12 cellular contexts compared by ENCODE assay signal in genomic region chr14:96167224-96168148, GRCh38. TPM values are rescaled to one million over a fixed set of nuclear protein-coding genes. Genes with fewer than 3 reads are reported as not detected.
DNase-seq lines count a peak whose midpoint lies in the region; ATAC-seq and TF ChIP-seq lines count a peak whose summit lies in the region.
"Had no signal": no experiment of that assay in that cellular context is flagged by ENCODE, and none has a peak within 500 bp of the region (broad histone marks: within the 10 kb centered on the region; RNA-seq: fewer than 3 reads in every experiment).

No MANE protein-coding gene starts in this region.

- H3K4me1 Mint-ChIP-seq in activated CD4-positive, alpha-beta T cell treated with anti-CD3 and anti-CD28 coated beads, Interleukin-2, amount 10 ng/mL, durations not matched to agents 7 days and 5 days = no peaks in the 10 kb centered on the region

- H3K4me3 ChIP-seq in right atrium auricular region (no peak overlapping the region), right cardiac atrium (ENCODE audit: low read length) (no peak overlapping the region)
- H3K4me3 ChIP-seq: BLaER1 treated with 17β-estradiol and CSF1 and Interleukin-3, amounts not matched to agents 10 nM and 100 nM; prostate gland had no signal

- H3K27me3 ChIP-seq in right atrium auricular region (no peaks in the 10 kb centered on the region), right cardiac atrium (ENCODE audit: control insufficient read depth, insufficient read depth) (no peaks in the 10 kb centered on the region)
- H3K27me3 ChIP-seq: BLaER1 treated with 17β-estradiol and CSF1 and Interleukin-3, amounts not matched to agents 10 nM and 100 nM had no signal

- CTCF ChIA-PET in activated CD4-positive, alpha-beta T cell treated with anti-CD3 and anti-CD28 coated beads, Interleukin-2, amount 10 ng/mL, durations not matched to agents 7 days and 5 days (lab: Charles Lee) = interaction anchor here (0.6 kb wide), 1 partner anchor 25 kb away, joined by 3 read pairs; no protein-coding TSS in a partner anchor

- no peak overlapping the region for H3K27ac Mint-ChIP-seq in activated CD4-positive, alpha-beta T cell treated with anti-CD3 and anti-CD28 coated beads, Interleukin-2, amount 10 ng/mL, durations not matched to agents 7 days and 5 days

- ATAC-seq in right cardiac atrium = no peak
- no peak for ATAC-seq in GM18861 (IDR thresholded peaks at IDR 0.05; ENCODE audit: unreplicated experiment)
- no peak for ATAC-seq in GM19324 (IDR thresholded peaks at IDR 0.05; ENCODE audit: low FRiP score, unreplicated experiment)

- H3K9me3 Mint-ChIP-seq in activated CD4-positive, alpha-beta T cell treated with anti-CD3 and anti-CD28 coated beads, Interleukin-2, amount 10 ng/mL, durations not matched to agents 7 days and 5 days = no peaks in the 10 kb centered on the region

- peak; percentile 53 for DNase-seq in right atrium auricular region (ENCODE audit: low spot score)
- no peak for DNase-seq in right cardiac atrium
- peak; percentile 91 for DNase-seq in amniotic epithelial cell (ENCODE audit: low read depth)
- DNase-seq in hepatic stellate cell (ENCODE audit: low spot score) = peak; percentile 85
- DNase-seq in inferior parietal cortex (ENCODE audit: extremely low spot score) = no peak
- no peak for DNase-seq in activated CD4-positive, alpha-beta T cell treated with anti-CD3 and anti-CD28 coated beads, Interleukin-2, amount 10 ng/mL, durations not matched to agents 7 days and 5 days
- DNase-seq: activated CD4-positive, alpha-beta T cell treated with anti-CD3 and anti-CD28 coated beads, Interleukin-2, amount 50 U/mL, for 1 hour had no signal

- H3K27ac ChIP-seq in right atrium auricular region (no peak overlapping the region), right cardiac atrium (ENCODE audit: low read length) (no peak overlapping the region)
- H3K27ac ChIP-seq: BLaER1 treated with 17β-estradiol and CSF1 and Interleukin-3, amounts not matched to agents 10 nM and 100 nM; KMS-11; prostate gland had no signal

- H3K9me3 ChIP-seq in right atrium auricular region (no peaks in the 10 kb centered on the region), right cardiac atrium (ENCODE audit: control insufficient read depth, low read length) (no peaks in the 10 kb centered on the region)
- H3K9me3 ChIP-seq: BLaER1 treated with 17β-estradiol and CSF1 and Interleukin-3, amounts not matched to agents 10 nM and 100 nM; prostate gland had no signal

- no peaks in the 10 kb centered on the region for H3K36me3 Mint-ChIP-seq in activated CD4-positive, alpha-beta T cell treated with anti-CD3 and anti-CD28 coated beads, Interleukin-2, amount 10 ng/mL, durations not matched to agents 7 days and 5 days (ENCODE audit: low read depth)

- no peaks in the 10 kb centered on the region for H3K36me3 ChIP-seq in right atrium auricular region
- H3K36me3 ChIP-seq: BLaER1 treated with 17β-estradiol and CSF1 and Interleukin-3, amounts not matched to agents 10 nM and 100 nM; prostate gland had no signal

- no peaks in the 10 kb centered on the region for H3K27me3 Mint-ChIP-seq in activated CD4-positive, alpha-beta T cell treated with anti-CD3 and anti-CD28 coated beads, Interleukin-2, amount 10 ng/mL, durations not matched to agents 7 days and 5 days

- intact Hi-C loops in right cardiac atrium (cut with DNase I) = no loop called here

- H3K4me1 ChIP-seq in right atrium auricular region (no peaks in the 10 kb centered on the region), right cardiac atrium (ENCODE audit: control insufficient read depth, insufficient read depth, low read length) (no peaks in the 10 kb centered on the region)
- H3K4me1 ChIP-seq: prostate gland had no signal

- 82% methylated on average over 8 of the region's 8 CpGs for WGBS in right cardiac atrium

- TF ChIP-seq CTCF in right atrium auricular region (IDR thresholded peaks at IDR 0.05) = no peak

- H3K4me3 Mint-ChIP-seq in activated CD4-positive, alpha-beta T cell treated with anti-CD3 and anti-CD28 coated beads, Interleukin-2, amount 10 ng/mL, durations not matched to agents 7 days and 5 days = no peak overlapping the region

- POLR2A ChIA-PET in activated CD4-positive, alpha-beta T cell treated with anti-CD3 and anti-CD28 coated beads, Interleukin-2, amount 10 ng/mL, durations not matched to agents 7 days and 5 days (lab: Charles Lee) = no interaction called here

RNA-seq across cellular contexts. Expression of gene BDKRB2, which starts 37.2 kb away (rescaled TPM):
- total RNA-seq in right atrium auricular region (1 to 10 TPM; 1.7 to 2.9 TPM), right cardiac atrium (1 to 10 TPM in 1 of 4 donors, under 1 TPM in 3; 0.23 to 1.2 (median 0.55) TPM)
- 0.57 TPM for polyA plus RNA-seq in right cardiac atrium
- total RNA-seq in activated CD4-positive, alpha-beta T cell treated with anti-CD3 and anti-CD28 coated beads, Interleukin-2, amount 10 ng/mL, durations not matched to agents 7 days and 5 days = not detected

Comparison
In these comparisons a context has a peak if more than half of its experiments do, and no peak if none do; other contexts are left out.
1. DNase-seq: peak in right atrium auricular region (single experiment), amniotic epithelial cell (single experiment) and hepatic stellate cell (single experiment); none in right cardiac atrium (0 of 3), inferior parietal cortex (single experiment) and activated CD4-positive, alpha-beta T cell treated with anti-CD3 and anti-CD28 coated beads, Interleukin-2, amount 10 ng/mL, durations not matched to agents 7 days and 5 days (single experiment).